In genomic region chr20:36728986-36729385, GRCh38 we compare ENCODE assay signal across 11 cellular contexts. TPM values are rescaled to one million over a fixed set of nuclear protein-coding genes. Genes with fewer than 3 reads are reported as not detected.
DNase-seq lines count a peak whose midpoint lies in the region; ATAC-seq and FAIRE-seq lines count a peak whose summit lies in the region.
"Had no signal": no experiment of that assay in that cellular context is flagged by ENCODE, and none has a peak within 500 bp of the region (broad histone marks: within the 10 kb centered on the region; RNA-seq: fewer than 3 reads in every experiment).

No MANE protein-coding gene starts in this region.

- H3K27me3 ChIP-seq in mesendoderm (ENCODE audit: insufficient read depth, low read length, poor library complexity) = no peaks in the 10 kb centered on the region

- H3K27ac ChIP-seq in mesendoderm (ENCODE audit: low read depth, low read length) = no peak overlapping the region

- no CpG with 5 or more reads among the region's 3 CpGs for WGBS in mesendoderm (ENCODE audit: extremely low coverage, insufficient coverage, low lambda C conversion rate)

- no peak overlapping the region for H3K4me2 ChIP-seq in mesendoderm (ENCODE audit: low read length)

- no peak overlapping the region for H3K4me3 Mint-ChIP-seq in activated CD4-positive, alpha-beta memory T cell treated with anti-CD3 and anti-CD28 coated beads, Interleukin-2, amount 10 ng/mL, durations not matched to agents 7 days and 5 days

- H3K36me3 ChIP-seq in mesendoderm (ENCODE audit: control insufficient read depth, insufficient read depth, low read length) = no peaks in the 10 kb centered on the region

- H3K27me3 Mint-ChIP-seq in activated CD4-positive, alpha-beta memory T cell treated with anti-CD3 and anti-CD28 coated beads, Interleukin-2, amount 10 ng/mL, durations not matched to agents 7 days and 5 days = no peaks in the 10 kb centered on the region

- H3K27ac Mint-ChIP-seq in activated CD4-positive, alpha-beta memory T cell treated with anti-CD3 and anti-CD28 coated beads, Interleukin-2, amount 10 ng/mL, durations not matched to agents 7 days and 5 days = peak overlapping the region; percentile 54

- no peak overlapping the region for H3K23ac ChIP-seq in mesendoderm (ENCODE audit: low read length)

- H3K4me1 ChIP-seq in mesendoderm (ENCODE audit: control insufficient read depth, low read depth, low read length) = peaks cover 6% of the 10 kb centered on the region

- no peaks in the 10 kb centered on the region for H3K36me3 Mint-ChIP-seq in activated CD4-positive, alpha-beta memory T cell treated with anti-CD3 and anti-CD28 coated beads, Interleukin-2, amount 10 ng/mL, durations not matched to agents 7 days and 5 days (ENCODE audit: low read depth)

- no peak overlapping the region for H3K4me3 ChIP-seq in mesendoderm (ENCODE audit: low read length)
- H3K4me3 ChIP-seq: lung had no signal

- H2BK120ac ChIP-seq in mesendoderm (ENCODE audit: low read depth, low read length) = no peak overlapping the region

- H3K79me2 ChIP-seq in mesendoderm (ENCODE audit: control insufficient read depth, insufficient read depth, low read length) = peaks cover 4% of the 10 kb centered on the region

- DNase-seq in NCI-H2196 (lab: John Stamatoyannopoulos, UW; ENCODE audit: unreplicated experiment) (peak; percentile 9), NCI-H2196 treated with DMSO at 0.1 percent for 48 hours (lab: John Stamatoyannopoulos, UW; ENCODE audit: unreplicated experiment) (no peak), HTR-8/SVneo (ENCODE audit: insufficient read length, low spot score) (peak; percentile 62), mesendoderm (peak; percentile 84), HuH-7.5 (ENCODE audit: low spot score) (no peak)
- no peak for DNase-seq in activated CD4-positive, alpha-beta memory T cell treated with anti-CD3 and anti-CD28 coated beads, Interleukin-2, amount 10 ng/mL, durations not matched to agents 7 days and 5 days
- DNase-seq: activated CD8-positive, alpha-beta memory T cell treated with anti-CD3 and anti-CD28 coated beads for 24 hours had no signal

- no peak for ATAC-seq in GM21390 (IDR thresholded peaks at IDR 0.05; ENCODE audit: unreplicated experiment)
- no peak for ATAC-seq in GM21786 (IDR thresholded peaks at IDR 0.05; ENCODE audit: unreplicated experiment)

- H2BK5ac ChIP-seq in mesendoderm (ENCODE audit: low read length) = no peak overlapping the region

- FAIRE-seq in HTR-8/SVneo (lab: Jason Lieb, UNC) = peak; percentile 83
- FAIRE-seq: endometrium had no signal

- no peak overlapping the region for H2BK15ac ChIP-seq in mesendoderm (replicated peaks; ENCODE audit: low read depth)

- no peak overlapping the region for H4K8ac ChIP-seq in mesendoderm (ENCODE audit: low read depth, low read length)

- H3K4me1 Mint-ChIP-seq in activated CD4-positive, alpha-beta memory T cell treated with anti-CD3 and anti-CD28 coated beads, Interleukin-2, amount 10 ng/mL, durations not matched to agents 7 days and 5 days = peaks cover 30% of the 10 kb centered on the region

- no peak overlapping the region for H3K56ac ChIP-seq in mesendoderm (ENCODE audit: low read length)

- H3K9ac ChIP-seq in mesendoderm (ENCODE audit: low read length) = no peak overlapping the region

- H2AK5ac ChIP-seq in mesendoderm (ENCODE audit: low read length) = no peak overlapping the region

- H3K9me3 Mint-ChIP-seq in activated CD4-positive, alpha-beta memory T cell treated with anti-CD3 and anti-CD28 coated beads, Interleukin-2, amount 10 ng/mL, durations not matched to agents 7 days and 5 days = no peaks in the 10 kb centered on the region

- no peak overlapping the region for H3K18ac ChIP-seq in mesendoderm (ENCODE audit: low read length)

- no peak overlapping the region for H4K5ac ChIP-seq in mesendoderm (ENCODE audit: low read length)

- H3K4ac ChIP-seq in mesendoderm (ENCODE audit: low read depth, low read length) = no peak overlapping the region

- H3K79me1 ChIP-seq in mesendoderm (ENCODE audit: low read length) = peaks cover 6% of the 10 kb centered on the region

- CTCF ChIA-PET in activated CD4-positive, alpha-beta memory T cell treated with anti-CD3 and anti-CD28 coated beads, Interleukin-2, amount 10 ng/mL, durations not matched to agents 7 days and 5 days (lab: Charles Lee) = interaction anchor here (0.6 to 1.5 kb wide), 12 partner anchors 11 to 495 kb away, joined by 3 to 9 read pairs (median 3); partner anchors contain the start of genes RAB5IF and SLA2

- POLR2A ChIA-PET in activated CD4-positive, alpha-beta memory T cell treated with anti-CD3 and anti-CD28 coated beads, Interleukin-2, amount 10 ng/mL, durations not matched to agents 7 days and 5 days (lab: Charles Lee) = interaction anchor here (0.9 to 1.5 kb wide), 3 partner anchors 26 to 123 kb away, joined by 3 to 4 read pairs (median 3); partner anchors contain the start of gene RAB5IF

RNA-seq across cellular contexts. Expression of gene NDRG3, which starts 16.9 kb away (rescaled TPM):
- 10 to 100 TPM; 32.8 to 33.7 TPM for total RNA-seq in activated CD4-positive, alpha-beta memory T cell treated with anti-CD3 and anti-CD28 coated beads, Interleukin-2, amount 10 ng/mL, durations not matched to agents 7 days and 5 days
- 17.7 TPM for polyA plus RNA-seq in mesendoderm (2013, experiment 1 of 2)
- 17.4 TPM for polyA plus RNA-seq in mesendoderm (2013, experiment 2 of 2)

RNA-seq across cellular contexts. Expression of gene DSN1, which starts 44.6 kb away (rescaled TPM):
- total RNA-seq in activated CD4-positive, alpha-beta memory T cell treated with anti-CD3 and anti-CD28 coated beads, Interleukin-2, amount 10 ng/mL, durations not matched to agents 7 days and 5 days = 10 to 100 TPM; 31.9 to 32.0 TPM
- 24.1 TPM for polyA plus RNA-seq in mesendoderm (2013, experiment 1 of 2)
- polyA plus RNA-seq in mesendoderm (2013, experiment 2 of 2) = 23.9 TPM

Comparison
In these comparisons a context has a peak if more than half of its experiments do, and no peak if none do; other contexts are left out.
1. DNase-seq: peak in NCI-H2196 (single experiment), HTR-8/SVneo (single experiment) and mesendoderm (single experiment); none in NCI-H2196 treated with DMSO at 0.1 percent for 48 hours (single experiment), activated CD4-positive, alpha-beta memory T cell treated with anti-CD3 and anti-CD28 coated beads, Interleukin-2, amount 10 ng/mL, durations not matched to agents 7 days and 5 days (single experiment) and HuH-7.5 (single experiment).